8 cellular contexts compared by ENCODE assay signal in the genomic region with DNA sequence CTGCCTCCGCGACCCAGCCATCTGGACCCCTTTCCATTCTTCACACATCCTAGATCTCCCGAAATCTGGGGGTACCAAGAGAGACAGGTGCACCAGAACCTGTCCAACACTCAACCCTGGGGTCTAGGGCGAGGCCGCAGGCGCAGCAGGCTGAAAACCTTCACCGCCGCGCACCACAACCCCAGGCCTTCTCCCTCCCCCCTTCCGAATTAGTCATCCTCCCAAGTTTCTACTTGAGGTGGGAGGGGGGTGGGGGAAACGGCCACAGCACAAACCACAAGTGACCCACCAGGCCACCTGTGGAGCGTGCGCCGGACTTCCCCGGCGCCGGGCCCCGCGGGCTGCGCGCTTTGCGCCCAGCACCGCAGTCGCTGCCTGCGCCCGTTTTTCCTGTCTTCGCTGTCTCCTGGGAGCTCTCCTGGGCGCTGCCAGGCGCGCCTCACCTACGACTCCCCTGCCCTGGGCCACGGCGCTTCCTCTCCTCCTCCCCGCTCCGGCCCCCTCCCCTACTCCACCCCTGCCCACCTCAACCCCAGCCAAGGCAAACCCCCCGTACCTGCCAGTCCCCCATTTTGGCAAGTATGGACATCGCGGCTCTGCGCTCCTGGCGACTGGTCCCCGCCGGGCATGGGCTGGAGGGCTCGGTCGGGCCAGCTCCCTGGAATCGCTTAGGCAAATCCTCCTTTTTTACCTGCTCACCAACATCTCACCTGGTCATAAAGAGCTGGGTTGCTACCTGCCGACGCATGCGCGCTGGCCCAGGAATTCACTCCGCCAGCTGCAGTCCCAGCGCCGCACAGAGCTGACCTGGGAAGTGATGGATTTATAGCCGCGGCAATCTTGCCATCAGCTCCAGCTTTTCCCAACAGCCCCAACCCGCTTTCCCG. TPM values are rescaled to one million over a fixed set of nuclear protein-coding genes. Genes with fewer than 3 reads are reported as not detected.
DNase-seq lines count a peak whose midpoint lies in the region; ATAC-seq and TF ChIP-seq lines count a peak whose summit lies in the region.

No MANE protein-coding gene starts in this region.

- TF ChIP-seq EP300 in neural cell (conservative IDR thresholded peaks at IDR 0.05; ENCODE audit: poor library complexity, severe bottlenecking): no peak

- no peak for TF ChIP-seq RAD21 in neural cell (conservative IDR thresholded peaks at IDR 0.05)

- dilution Hi-C loops in mammary epithelial cell (cut with HindIII; ENCODE audit: low sequenced_read_pairs): no loop called here

- intact Hi-C loops in mammary epithelial cell (cut with micrococcal nuclease): loop anchor here (1.0 to 10.0 kb wide), 6 partner anchors 10 to 1884 kb away; no protein-coding TSS in a partner anchor

- no TSS peak for BruUV-seq in mammary epithelial cell (replicated peaks; lab: Mats Ljungman, UMichigan)

- 0% methylated on average over 7 of the region's 56 CpGs for WGBS in mammary epithelial cell (ENCODE audit: low coverage, missing lambda C conversion rate)

- H3K9ac ChIP-seq in mammary epithelial cell (ENCODE audit: insufficient read depth, low read length) (peak overlapping the region; percentile 99), neural cell (ENCODE audit: low read length) (no peak overlapping the region)

- H2AFZ ChIP-seq in mammary epithelial cell (ENCODE audit: low read depth, low read length): peak overlapping the region; percentile 52
- H2AFZ ChIP-seq in neural cell (ENCODE audit: low read depth, low read length): no peak overlapping the region

- no peaks in the 10 kb centered on the region for H3K9me2 ChIP-seq in neural cell (ENCODE audit: insufficient read depth, low read length)

- H3K79me2 ChIP-seq in mammary epithelial cell (ENCODE audit: insufficient read depth, low read length) (peaks cover 60% of the 10 kb centered on the region), neural cell (replicated peaks; ENCODE audit: insufficient read depth, low read length) (no peaks in the 10 kb centered on the region)

- CTCF ChIA-PET in mammary epithelial cell (lab: Charles Lee; ENCODE audit: low non-redundant PET): interaction anchor here (0.5 to 0.6 kb wide), 3 partner anchors 10 to 313 kb away, joined by 3 to 5 read pairs (median 4); no protein-coding TSS in a partner anchor

- H3F3A ChIP-seq in neural cell (ENCODE audit: insufficient read depth, low read length, poor library complexity, severe bottlenecking): no peaks in the 10 kb centered on the region

- ATAC-seq in HG03045 (IDR thresholded peaks at IDR 0.05; ENCODE audit: unreplicated experiment): no peak

- H4K20me1 ChIP-seq in mammary epithelial cell (ENCODE audit: insufficient read depth, low read length) (no peaks in the 10 kb centered on the region), neural cell (ENCODE audit: insufficient read depth) (no peaks in the 10 kb centered on the region)

- H3K27ac ChIP-seq in mammary epithelial cell (ENCODE audit: insufficient read depth, low read depth, low read length) (peak overlapping the region; percentile 99), neural cell (ENCODE audit: low read length) (no peak overlapping the region)

- H3K4me3 ChIP-seq in mammary epithelial cell (replicated peaks in 1 of 3; ENCODE audit: insufficient read depth in 1 of 3, low read depth in 2 of 3, low read length in 3 of 3) (peak overlapping the region; percentile 53 to 96 (median 84)), neural cell (ENCODE audit: low read length) (peak overlapping the region; percentile 65)

- in situ Hi-C loops in GM13976 (cut with MboI; ENCODE audit: low sequenced_read_pairs, unreplicated experiment): loop anchor here (25.0 kb wide), 1 partner anchor 882 kb away; no protein-coding TSS in a partner anchor
- in situ Hi-C loops in mammary epithelial cell (cut with MboI; ENCODE audit: low sequenced_read_pairs in 2 of 2): loop anchor here (10.0 to 25.0 kb wide), 4 partner anchors 334 to 1982 kb away; partner anchors contain the start of gene SLC35B3 (in 1 of the 2)

- DNase-seq in GM13976 (ENCODE audit: low spot score) (peak; percentile 64), HT1080 (ENCODE audit: low read depth) (peak; percentile 11), mammary epithelial cell (peak; percentile 95), GM19238 (ENCODE audit: insufficient read length, low spot score) (no peak), NCI-H2196 treated with DMSO at 0.1 percent for 48 hours (lab: John Stamatoyannopoulos, UW; ENCODE audit: unreplicated experiment) (no peak)
- no peak for DNase-seq in activated T-cell treated with anti-CD3 and anti-CD28 coated beads, Interleukin-2, amount 50 U/mL, for 1 hour

- peak overlapping the region; percentile 100 for H3K4me2 ChIP-seq in mammary epithelial cell (ENCODE audit: insufficient read depth, low read depth, low read length)
- H3K4me2 ChIP-seq in neural cell (ENCODE audit: low read length): no peak overlapping the region

- H3K27me3 ChIP-seq in mammary epithelial cell (ENCODE audit: insufficient read depth, low read length) (no peaks in the 10 kb centered on the region), neural cell (ENCODE audit: insufficient read depth, low read depth, low read length) (peaks cover 100% of the 10 kb centered on the region)

- H3K36me3 ChIP-seq in mammary epithelial cell (ENCODE audit: insufficient read depth, low read length): no peaks in the 10 kb centered on the region
- no peaks in the 10 kb centered on the region for H3K36me3 ChIP-seq in neural cell (ENCODE audit: insufficient read depth, low read length)

- no peaks in the 10 kb centered on the region for H3K9me3 ChIP-seq in mammary epithelial cell (replicated peaks; ENCODE audit: insufficient read depth, low read length)
- no peaks in the 10 kb centered on the region for H3K9me3 ChIP-seq in neural cell (ENCODE audit: low read length)

- TF ChIP-seq CTCF in GM13976 (IDR thresholded peaks at IDR 0.05; ENCODE audit: borderline replicate concordance, control extremely low read depth, extremely low read depth, insufficient read depth, missing control alignments) (no peak), mammary epithelial cell (conservative IDR thresholded peaks at IDR 0.05 in 1 of 2, IDR thresholded peaks at IDR 0.05 in 1 of 2; ENCODE audit: extremely low read depth in 1 of 2, insufficient read depth in 1 of 2, low read depth in 1 of 2, low read length in 2 of 2) (no peak), neural cell (IDR thresholded peaks at IDR 0.05; ENCODE audit: poor library complexity, severe bottlenecking) (no peak)

- peaks cover 29% of the 10 kb centered on the region for H3K4me1 ChIP-seq in mammary epithelial cell (ENCODE audit: insufficient read depth, low read length)

TF ChIP-seq in neural cell, 6 proteins besides CTCF, POLR2A, EP300 and RAD21:
- TF ChIP-seq EZH2 (IDR thresholded peaks at IDR 0.05; ENCODE audit: borderline replicate concordance, insufficient read depth, low read length, poor library complexity, severe bottlenecking) (peak; percentile 65), SMC3 (conservative IDR thresholded peaks at IDR 0.05; ENCODE audit: poor library complexity) (no peak)

RNA-seq across cellular contexts. Expression of gene TFAP2A, which starts 4.2 kb away (rescaled TPM):
- total RNA-seq in HT1080 (2014; rRNA removed; shearing (Covaris generic)): 0.60 and 1.8 TPM in 2 replicates
- polyA plus RNA-seq in HT1080 (2015; cell fraction: cytosol; rRNA removed): 3.5 and 4.8 TPM in 2 replicates
- 7.0 and 9.0 TPM in 2 replicates for polyA plus RNA-seq in HT1080 (2015; cell fraction: nucleus; rRNA removed)
- total RNA-seq in mammary epithelial cell: 100 to 1,000 TPM in 1 of 2 donors, 10 to 100 TPM in 1; 15.7 to 112 TPM
- 18.8 TPM for polyA plus RNA-seq in mammary epithelial cell
- polyA minus RNA-seq in mammary epithelial cell: 31.8 TPM
- 0.78 TPM in 1 of 2 replicates, not detected in the other for polyA plus RNA-seq in neural cell
- not detected in 2 replicates for polyA minus RNA-seq in neural cell

Comparison
In these comparisons a context has a peak if more than half of its experiments do, and no peak if none do; other contexts are left out.
1. DNase-seq: peak in GM13976 (single experiment), HT1080 (single experiment) and mammary epithelial cell (single experiment); none in GM19238 (single experiment), NCI-H2196 treated with DMSO at 0.1 percent for 48 hours (single experiment) and activated T-cell treated with anti-CD3 and anti-CD28 coated beads, Interleukin-2, amount 50 U/mL, for 1 hour (single experiment).